Comparison of ENCODE assay signal across 8 cellular contexts in genomic region chr12:47307680-47308399, GRCh38.
DNase-seq lines count a peak whose midpoint lies in the region; ATAC-seq and TF ChIP-seq lines count a peak whose summit lies in the region.

No MANE protein-coding gene starts in this region.

- H3K4me3 ChIP-seq in esophagus muscularis mucosa (no peak overlapping the region), osteoblast (ENCODE audit: insufficient read depth, low read length) (no peak overlapping the region)

- TF ChIP-seq CTCF in CD4-positive, alpha-beta T cell (IDR thresholded peaks at IDR 0.05): peak; percentile 75
- peak; percentile 39 to 47 (median 44) for TF ChIP-seq CTCF in esophagus muscularis mucosa (IDR thresholded peaks at IDR 0.05)
- TF ChIP-seq CTCF in osteoblast (IDR thresholded peaks at IDR 0.05; ENCODE audit: extremely low read depth, low read depth, low read length): peak; percentile 79

- peaks cover 3% of the 10 kb centered on the region for H3K9me3 ChIP-seq in CD4-positive, alpha-beta T cell (ENCODE audit: control insufficient read depth, low read length)
- no peaks in the 10 kb centered on the region for H3K9me3 ChIP-seq in esophagus muscularis mucosa
- H3K9me3 ChIP-seq in osteoblast (ENCODE audit: low read depth, low read length): no peaks in the 10 kb centered on the region

- H3K36me3 Mint-ChIP-seq in CD4-positive, alpha-beta T cell (ENCODE audit: low read depth): peaks cover 49% of the 10 kb centered on the region
- peaks cover 35% of the 10 kb centered on the region for H3K36me3 Mint-ChIP-seq in activated CD8-positive, alpha-beta T cell treated with anti-CD3 and anti-CD28 coated beads, Interleukin-2, amount 10 ng/mL, durations not matched to agents 7 days and 5 days (ENCODE audit: low read depth)

- TF ChIP-seq POLR2A in esophagus muscularis mucosa (IDR thresholded peaks at IDR 0.05; ENCODE audit: low read depth): no peak

- CTCF ChIA-PET in CD4-positive, alpha-beta T cell (lab: Charles Lee): interaction anchor here (0.6 to 2.1 kb wide), 8 partner anchors 31 to 278 kb away, joined by 3 to 19 read pairs (median 4); no protein-coding TSS in a partner anchor
- CTCF ChIA-PET in activated CD8-positive, alpha-beta T cell treated with anti-CD3 and anti-CD28 coated beads, Interleukin-2, amount 10 ng/mL, durations not matched to agents 7 days and 5 days (lab: Charles Lee): interaction anchor here (0.6 to 2.9 kb wide), 24 partner anchors 10 to 275 kb away, joined by 3 to 34 read pairs (median 6); no protein-coding TSS in a partner anchor

- H3K27ac Mint-ChIP-seq in CD4-positive, alpha-beta T cell: peak overlapping the region; percentile 93
- H3K27ac Mint-ChIP-seq in activated CD8-positive, alpha-beta T cell treated with anti-CD3 and anti-CD28 coated beads, Interleukin-2, amount 10 ng/mL, durations not matched to agents 7 days and 5 days: peak overlapping the region; percentile 77

- peak overlapping the region; percentile 43 for H2AFZ ChIP-seq in osteoblast (ENCODE audit: low read length)

- H3K79me2 ChIP-seq in osteoblast (ENCODE audit: insufficient read depth, low read length): no peaks in the 10 kb centered on the region

- no peaks in the 10 kb centered on the region for H4K20me1 ChIP-seq in osteoblast (ENCODE audit: insufficient read depth, low read length)

- H3K27ac ChIP-seq in CD4-positive, alpha-beta T cell (ENCODE audit: low read depth, low read length): peak overlapping the region; percentile 38
- no peak overlapping the region for H3K27ac ChIP-seq in esophagus muscularis mucosa (replicated peaks in 1 of 4)
- no peak overlapping the region for H3K27ac ChIP-seq in osteoblast (ENCODE audit: low read depth, low read length)

- H3K4me2 ChIP-seq in osteoblast (ENCODE audit: insufficient read depth, low read length): peak overlapping the region; percentile 55

- intact Hi-C loops in CD4-positive, alpha-beta T cell (cut with DNase I, micrococcal nuclease): loop anchor here (1.0 to 10.0 kb wide), 11 partner anchors 9 to 1236 kb away; partner anchors contain the start of genes AMIGO2 (in 2 of the 2) and PCED1B (in 2 of the 2)
- intact Hi-C loops in esophagus muscularis mucosa (cut with DNase I): loop anchor here (2.0 kb wide), 1 partner anchor 275 kb away; no protein-coding TSS in a partner anchor

- POLR2A ChIA-PET in CD4-positive, alpha-beta T cell (lab: Charles Lee): interaction anchor here (0.6 to 2.4 kb wide), 20 partner anchors 26 to 344 kb away, joined by 3 to 38 read pairs (median 8); partner anchors contain the start of genes AMIGO2 and PCED1B
- POLR2A ChIA-PET in activated CD8-positive, alpha-beta T cell treated with anti-CD3 and anti-CD28 coated beads, Interleukin-2, amount 10 ng/mL, durations not matched to agents 7 days and 5 days (lab: Charles Lee): interaction anchor here (0.6 to 2.4 kb wide), 13 partner anchors 9 to 276 kb away, joined by 3 to 26 read pairs (median 4); partner anchors contain the start of genes AMIGO2 and PCED1B

- H3K4me1 Mint-ChIP-seq in CD4-positive, alpha-beta T cell (ENCODE audit: low read depth): peaks cover 29% of the 10 kb centered on the region
- H3K4me1 Mint-ChIP-seq in activated CD8-positive, alpha-beta T cell treated with anti-CD3 and anti-CD28 coated beads, Interleukin-2, amount 10 ng/mL, durations not matched to agents 7 days and 5 days (ENCODE audit: low read depth): peaks cover 59% of the 10 kb centered on the region

- no peaks in the 10 kb centered on the region for H3K36me3 ChIP-seq in esophagus muscularis mucosa
- no peaks in the 10 kb centered on the region for H3K36me3 ChIP-seq in osteoblast (ENCODE audit: insufficient read depth, low read length)

- H3K9me3 Mint-ChIP-seq in CD4-positive, alpha-beta T cell: peaks cover 9% of the 10 kb centered on the region
- peaks cover 7% of the 10 kb centered on the region for H3K9me3 Mint-ChIP-seq in activated CD8-positive, alpha-beta T cell treated with anti-CD3 and anti-CD28 coated beads, Interleukin-2, amount 10 ng/mL, durations not matched to agents 7 days and 5 days (ENCODE audit: insufficient read depth)

- 60% methylated on average over 7 of the region's 7 CpGs for WGBS in esophagus muscularis mucosa

- TF ChIP-seq EP300 in esophagus muscularis mucosa (IDR thresholded peaks at IDR 0.05): no peak

- DNase-seq in CD4-positive, alpha-beta T cell: peak in 9 of 10 experiments; percentile 27 to 58 (median 43)
- peak; percentile 50 for DNase-seq in NCI-H82 treated with DMSO at 0.1 percent for 48 hours (lab: John Stamatoyannopoulos, UW; ENCODE audit: unreplicated experiment)
- DNase-seq in activated CD8-positive, alpha-beta T cell treated with anti-CD3 and anti-CD28 coated beads, Interleukin-2, amount 10 ng/mL, durations not matched to agents 7 days and 5 days: peak; percentile 76
- peak; percentile 64 for DNase-seq in esophagus muscularis mucosa (ENCODE audit: extremely low spot score)
- DNase-seq in osteoblast (ENCODE audit: insufficient read length, low spot score, missing footprints): peak; percentile 50
- DNase-seq in midbrain (lab: John Stamatoyannopoulos, UW): no peak

- no peaks in the 10 kb centered on the region for H3K27me3 Mint-ChIP-seq in CD4-positive, alpha-beta T cell
- no peaks in the 10 kb centered on the region for H3K27me3 Mint-ChIP-seq in activated CD8-positive, alpha-beta T cell treated with anti-CD3 and anti-CD28 coated beads, Interleukin-2, amount 10 ng/mL, durations not matched to agents 7 days and 5 days (ENCODE audit: low read depth)

- no peaks in the 10 kb centered on the region for H3K27me3 ChIP-seq in CD4-positive, alpha-beta T cell (ENCODE audit: control insufficient read depth, insufficient read depth, low read length)
- H3K27me3 ChIP-seq in esophagus muscularis mucosa (no peaks in the 10 kb centered on the region), osteoblast (ENCODE audit: insufficient read depth, low read length) (no peaks in the 10 kb centered on the region)

- H3K4me3 Mint-ChIP-seq in CD4-positive, alpha-beta T cell: peak overlapping the region; percentile 93
- peak overlapping the region; percentile 64 for H3K4me3 Mint-ChIP-seq in activated CD8-positive, alpha-beta T cell treated with anti-CD3 and anti-CD28 coated beads, Interleukin-2, amount 10 ng/mL, durations not matched to agents 7 days and 5 days

- peaks cover 0 to 3% (median 0%) of the 10 kb centered on the region in 4 donors for H3K4me1 ChIP-seq in esophagus muscularis mucosa
- H3K4me1 ChIP-seq in osteoblast (ENCODE audit: insufficient read depth, low read length): peaks cover 15% of the 10 kb centered on the region

- peak; percentile 93 for ATAC-seq in CD4-positive, alpha-beta T cell (ENCODE audit: poor library complexity)
- ATAC-seq in GM19328 (IDR thresholded peaks at IDR 0.05; ENCODE audit: unreplicated experiment) (peak; percentile 67), HG03432 (IDR thresholded peaks at IDR 0.05; ENCODE audit: unreplicated experiment) (peak; percentile 87)
- peak; percentile 92 for ATAC-seq in activated CD8-positive, alpha-beta T cell treated with anti-CD3 and anti-CD28 coated beads, Interleukin-2, amount 10 ng/mL, durations not matched to agents 7 days and 5 days
